Comparison of ENCODE assay signal across 8 cellular contexts in genomic region chr16:57486858-57487834, GRCh38. TPM values are rescaled to one million over a fixed set of nuclear protein-coding genes. Genes with fewer than 3 reads are reported as not detected.
A peak's percentile ranks its signal among the peaks of the same experiment; 100 is the strongest.
DNase-seq lines count a peak whose midpoint lies in the region; ATAC-seq and TF ChIP-seq lines count a peak whose summit lies in the region.

No MANE protein-coding gene starts in this region.

- DNase-seq in left ventricle myocardium inferior (no peak), cardiac septum (ENCODE audit: low spot score) (no peak), astrocyte of the spinal cord (ENCODE audit: low read depth, low spot score) (no peak), cerebellar nuclear complex (lab: John Stamatoyannopoulos, UW) (no peak), glomerular visceral epithelial cell (ENCODE audit: extremely low spot score) (no peak), COLO668 (lab: John Stamatoyannopoulos, UW; ENCODE audit: unreplicated experiment) (no peak)

- H3K27me3 ChIP-seq in left ventricle myocardium inferior (ENCODE audit: low read depth), result no peaks in the 10 kb centered on the region
- no peaks in the 10 kb centered on the region for H3K27me3 ChIP-seq in muscle layer of colon (ENCODE audit: control insufficient read depth in 1 of 2, insufficient read depth in 2 of 2, low read length in 2 of 2)

- H3K27ac ChIP-seq in left ventricle myocardium inferior (replicated peaks) (peak overlapping the region; percentile 75), muscle layer of colon (ENCODE audit: low read depth, low read length) (no peak overlapping the region)

- no peak for ATAC-seq in GM21737 (IDR thresholded peaks at IDR 0.05; ENCODE audit: unreplicated experiment)

- intact Hi-C loops in left ventricle myocardium inferior (cut with micrococcal nuclease), result no loop called here
- intact Hi-C loops in cardiac septum (cut with DNase I), result loop anchor here (5.0 kb wide), 1 partner anchor 40 kb away; the partner anchor contains the start of genes CIAPIN1 and COQ9

- H3K36me3 ChIP-seq in left ventricle myocardium inferior (no peaks in the 10 kb centered on the region), muscle layer of colon (ENCODE audit: insufficient read depth, low read length) (no peaks in the 10 kb centered on the region)

- in situ Hi-C loops in astrocyte of the spinal cord (cut with HindIII; ENCODE audit: low sequenced_read_pairs), result no loop called here

- H3K4me3 ChIP-seq in left ventricle myocardium inferior (peak overlapping the region; percentile 80), astrocyte of the spinal cord (ENCODE audit: low read depth, low read length) (peak overlapping the region; percentile 64), muscle layer of colon (ENCODE audit: low read depth in 1 of 2, low read length in 2 of 2) (peak overlapping the region; percentile 63 to 89)

- H3K9me3 ChIP-seq in left ventricle myocardium inferior (replicated peaks) (no peaks in the 10 kb centered on the region), muscle layer of colon (ENCODE audit: low read length) (no peaks in the 10 kb centered on the region)

- no peak for TF ChIP-seq CTCF in left ventricle myocardium inferior (IDR thresholded peaks at IDR 0.05; ENCODE audit: borderline replicate concordance)
- no peak for TF ChIP-seq CTCF in astrocyte of the spinal cord (IDR thresholded peaks at IDR 0.05; ENCODE audit: low read depth, low read length)

- peaks cover 27% of the 10 kb centered on the region for H3K4me1 ChIP-seq in left ventricle myocardium inferior
- peaks cover 16% of the 10 kb centered on the region for H3K4me1 ChIP-seq in muscle layer of colon (ENCODE audit: insufficient read depth, low read length)

- H3K9ac ChIP-seq in muscle layer of colon (ENCODE audit: low read length), result no peak overlapping the region

RNA-seq across cellular contexts. Expression of gene DOK4, which starts 0.9 kb away (rescaled TPM):
- total RNA-seq in left ventricle myocardium inferior (10.0 TPM), cardiac septum (11.5 TPM)

RNA-seq across cellular contexts. Expression of gene POLR2C, which starts 24.7 kb away (rescaled TPM):
- total RNA-seq in left ventricle myocardium inferior (47.6 TPM), cardiac septum (46.9 TPM)

RNA-seq across cellular contexts. Expression of gene COQ9, which starts 39.9 kb away (rescaled TPM):
- total RNA-seq in left ventricle myocardium inferior (234 TPM), cardiac septum (156 TPM)

RNA-seq across cellular contexts. Expression of gene CIAPIN1, which starts 40.0 kb away (rescaled TPM):
- total RNA-seq in left ventricle myocardium inferior (43.2 TPM), cardiac septum (60.1 TPM)

RNA-seq across cellular contexts. Expression of gene CCDC102A, which starts 49.2 kb away (rescaled TPM):
- total RNA-seq in left ventricle myocardium inferior (11.3 TPM), cardiac septum (5.5 TPM)
